ENCODE assay signal across 21 cellular contexts in genomic region chr5:179263391-179264052, GRCh38.
DNase-seq lines count a peak whose midpoint lies in the region; ATAC-seq and TF ChIP-seq lines count a peak whose summit lies in the region.
"Had no signal": no experiment of that assay in that cellular context is flagged by ENCODE, and none has a peak within 500 bp of the region (broad histone marks: within the 10 kb centered on the region; RNA-seq: fewer than 3 reads in every experiment).

No MANE protein-coding gene starts in this region.

- in situ Hi-C loops in KBM-7 (cut with MboI; ENCODE audit: low pct_unique_long_range_greater_than_20kb, low sequenced_read_pairs), result no loop called here

- H3K27ac Mint-ChIP-seq in activated T-cell treated with anti-CD3 and anti-CD28 coated beads, Interleukin-2, amount 50 U/mL, for 24 hours, result no peak overlapping the region
- H3K27ac Mint-ChIP-seq in type B pancreatic cell (no peak overlapping the region), neural progenitor cell (no peak overlapping the region)
- H3K27ac Mint-ChIP-seq: nephron progenitor cell had no signal

- H3K27ac ChIP-seq in adrenal gland (no peak overlapping the region), neural progenitor cell (no peak overlapping the region)
- H3K27ac ChIP-seq: A549, thyroid gland had no signal

- TF ChIP-seq POLR2A in adrenal gland (IDR thresholded peaks at IDR 0.05), result no peak

- no peaks in the 10 kb centered on the region for H3K9me3 Mint-ChIP-seq in activated T-cell treated with anti-CD3 and anti-CD28 coated beads, Interleukin-2, amount 50 U/mL, for 24 hours
- H3K9me3 Mint-ChIP-seq in activated T-cell treated with anti-CD3 and anti-CD28 coated beads, Interleukin-2, amount 50 U/mL, for 4 hours, result no peaks in the 10 kb centered on the region
- H3K9me3 Mint-ChIP-seq in type B pancreatic cell (no peaks in the 10 kb centered on the region), neural progenitor cell (no peaks in the 10 kb centered on the region)
- H3K9me3 Mint-ChIP-seq: nephron progenitor cell had no signal

- intact Hi-C loops in adrenal gland (cut with DNase I), result no loop called here

- ATAC-seq in activated T-cell treated with anti-CD3 and anti-CD28 coated beads, Interleukin-2, amount 50 U/mL, for 4 hours, result no peak
- ATAC-seq: A549, left colon had no signal

- H3K36me3 Mint-ChIP-seq in activated T-cell treated with anti-CD3 and anti-CD28 coated beads, Interleukin-2, amount 50 U/mL, for 24 hours (ENCODE audit: low read depth), result no peaks in the 10 kb centered on the region
- no peaks in the 10 kb centered on the region for H3K36me3 Mint-ChIP-seq in activated T-cell treated with anti-CD3 and anti-CD28 coated beads, Interleukin-2, amount 50 U/mL, for 4 hours (ENCODE audit: insufficient read depth)
- no peaks in the 10 kb centered on the region for H3K36me3 Mint-ChIP-seq in type B pancreatic cell
- no peaks in the 10 kb centered on the region for H3K36me3 Mint-ChIP-seq in neural progenitor cell

- H3K36me3 ChIP-seq in adrenal gland (replicated peaks in 1 of 2) (no peaks in the 10 kb centered on the region), neural progenitor cell (no peaks in the 10 kb centered on the region)
- H3K36me3 ChIP-seq: BE2C, thyroid gland had no signal

- H3K4me3 ChIP-seq in adrenal gland, result no peak overlapping the region
- no peak overlapping the region for H3K4me3 ChIP-seq in neural progenitor cell
- H3K4me3 ChIP-seq: A549, thyroid gland had no signal

- H3K9me3 ChIP-seq in adrenal gland (replicated peaks in 1 of 3) (no peaks in the 10 kb centered on the region), neural progenitor cell (ENCODE audit: low read depth) (no peaks in the 10 kb centered on the region)
- H3K9me3 ChIP-seq: BE2C, thyroid gland had no signal

- WGBS in adrenal gland, 4 donors, result 81 to 83% (median 82%) methylated on average over 23 of the region's 23 CpGs

- no peak for TF ChIP-seq CTCF in adrenal gland (IDR thresholded peaks at IDR 0.05)
- no peak for TF ChIP-seq CTCF in type B pancreatic cell (conservative IDR thresholded peaks at IDR 0.05)
- TF ChIP-seq CTCF in neural progenitor cell (IDR thresholded peaks at IDR 0.05), result no peak

- H3K4me1 Mint-ChIP-seq in activated T-cell treated with anti-CD3 and anti-CD28 coated beads, Interleukin-2, amount 50 U/mL, for 24 hours (ENCODE audit: low read depth), result no peaks in the 10 kb centered on the region
- H3K4me1 Mint-ChIP-seq in activated T-cell treated with anti-CD3 and anti-CD28 coated beads, Interleukin-2, amount 50 U/mL, for 4 hours (ENCODE audit: low read depth), result no peaks in the 10 kb centered on the region
- peaks cover 12% of the 10 kb centered on the region for H3K4me1 Mint-ChIP-seq in type B pancreatic cell (ENCODE audit: unreplicated experiment)
- H3K4me1 Mint-ChIP-seq in neural progenitor cell, result peaks cover 26% of the 10 kb centered on the region

- H3K4me1 ChIP-seq in adrenal gland (replicated peaks in 1 of 2) (peaks cover 0 to 15% of the 10 kb centered on the region in 2 donors), neural progenitor cell (peaks cover 15% of the 10 kb centered on the region)
- H3K4me1 ChIP-seq: A549 had no signal

- DNase-seq in activated T-cell treated with anti-CD3 and anti-CD28 coated beads, Interleukin-2, amount 50 U/mL, for 24 hours, result peak; percentile 2
- DNase-seq in activated T-cell treated with anti-CD3 and anti-CD28 coated beads, Interleukin-2, amount 50 U/mL, for 4 hours, result no peak
- DNase-seq in adrenal gland, result peak in 5 of 7 donors; percentile 3 to 37 (median 9)
- peak; percentile 74 for DNase-seq in mesenteric fat pad (ENCODE audit: low spot score)
- peak; percentile 56 for DNase-seq in type B pancreatic cell (ENCODE audit: extremely low spot score, unreplicated experiment)
- no peak for DNase-seq in NK-92 (lab: John Stamatoyannopoulos, UW; ENCODE audit: unreplicated experiment)
- no peak for DNase-seq in neural progenitor cell (ENCODE audit: low spot score)
- DNase-seq in KBM-7, result no peak
- DNase-seq: activated CD4-positive, alpha-beta T cell treated with anti-CD3 and anti-CD28 coated beads for 4 hours; BE2C; Karpas-422; NCI-H187; NCI-H226; nephron progenitor cell; OCI-M1; SHP77 treated with DMSO at 0.1 percent for 48 hours; stimulated activated CD4-positive, alpha-beta T cell treated with anti-CD3 and anti-CD28 coated beads, Interleukin-2, amount 100 ng/mL, for 48 hours; stimulated activated naive CD4-positive, alpha-beta T cell; thyroid gland had no signal

- H4K20me1 ChIP-seq in neural progenitor cell (ENCODE audit: low read depth), result no peaks in the 10 kb centered on the region

- H3K27me3 ChIP-seq in adrenal gland, result no peaks in the 10 kb centered on the region
- no peaks in the 10 kb centered on the region for H3K27me3 ChIP-seq in neural progenitor cell
- H3K27me3 ChIP-seq: BE2C, thyroid gland had no signal

- H3F3A ChIP-seq in neural progenitor cell (ENCODE audit: low read depth), result no peaks in the 10 kb centered on the region

- no peak overlapping the region for H3K4me2 ChIP-seq in neural progenitor cell
- H3K4me2 ChIP-seq: A549 had no signal

- no peak overlapping the region for H3K9ac ChIP-seq in neural progenitor cell

- H3K4me3 Mint-ChIP-seq in activated T-cell treated with anti-CD3 and anti-CD28 coated beads, Interleukin-2, amount 50 U/mL, for 24 hours, result no peak overlapping the region
- H3K4me3 Mint-ChIP-seq in activated T-cell treated with anti-CD3 and anti-CD28 coated beads, Interleukin-2, amount 50 U/mL, for 4 hours, result no peak overlapping the region
- H3K4me3 Mint-ChIP-seq in type B pancreatic cell, result no peak overlapping the region
- H3K4me3 Mint-ChIP-seq in neural progenitor cell, result no peak overlapping the region
- H3K4me3 Mint-ChIP-seq: nephron progenitor cell had no signal

- no peaks in the 10 kb centered on the region for H3K79me2 ChIP-seq in neural progenitor cell (ENCODE audit: low read depth)

- peaks cover 6% of the 10 kb centered on the region for H3K27me3 Mint-ChIP-seq in activated T-cell treated with anti-CD3 and anti-CD28 coated beads, Interleukin-2, amount 50 U/mL, for 24 hours
- H3K27me3 Mint-ChIP-seq in activated T-cell treated with anti-CD3 and anti-CD28 coated beads, Interleukin-2, amount 50 U/mL, for 4 hours (ENCODE audit: low read depth), result peaks cover 4% of the 10 kb centered on the region
- H3K27me3 Mint-ChIP-seq in type B pancreatic cell (peaks cover 4% of the 10 kb centered on the region), neural progenitor cell (ENCODE audit: insufficient read depth, low read depth) (peaks cover 5% of the 10 kb centered on the region)

- no peak overlapping the region for H2AFZ ChIP-seq in neural progenitor cell (replicated peaks)

Comparison
In these comparisons a context has a peak if more than half of its experiments do, and no peak if none do; other contexts are left out.
1. DNase-seq: peak in activated T-cell treated with anti-CD3 and anti-CD28 coated beads, Interleukin-2, amount 50 U/mL, for 24 hours (single experiment), adrenal gland (5 of 7), mesenteric fat pad (single experiment) and type B pancreatic cell (single experiment); none in activated T-cell treated with anti-CD3 and anti-CD28 coated beads, Interleukin-2, amount 50 U/mL, for 4 hours (single experiment), NK-92 (single experiment), neural progenitor cell (single experiment) and KBM-7 (single experiment).